In genomic region chr3:71051893-71052687, GRCh38 we compare ENCODE assay signal across 11 cellular contexts.
A peak's percentile ranks its signal among the peaks of the same experiment; 100 is the strongest.
DNase-seq lines count a peak whose midpoint lies in the region; ATAC-seq, FAIRE-seq and TF ChIP-seq lines count a peak whose summit lies in the region.
"Had no signal": no experiment of that assay in that cellular context is flagged by ENCODE, and none has a peak within 500 bp of the region (broad histone marks: within the 10 kb centered on the region; RNA-seq: fewer than 3 reads in every experiment).

No MANE protein-coding gene starts in this region.

- H3K4me3 Mint-ChIP-seq in activated naive CD8-positive, alpha-beta T cell treated with anti-CD3 and anti-CD28 coated beads, Interleukin-2, amount 10 ng/mL, durations not matched to agents 7 days and 5 days = no peak overlapping the region
- H3K4me3 Mint-ChIP-seq in memory B cell = no peak overlapping the region

- H3K9me3 Mint-ChIP-seq in activated naive CD8-positive, alpha-beta T cell treated with anti-CD3 and anti-CD28 coated beads, Interleukin-2, amount 10 ng/mL, durations not matched to agents 7 days and 5 days = no peaks in the 10 kb centered on the region
- H3K9me3 Mint-ChIP-seq in memory B cell = no peaks in the 10 kb centered on the region

- no peak overlapping the region for H3K4me3 ChIP-seq in A549
- H3K4me3 ChIP-seq in HEK293 (ENCODE audit: low read depth, low read length) = no peak overlapping the region
- H3K4me3 ChIP-seq: lower lobe of right lung had no signal

- TF ChIP-seq CTCF in A549 (IDR thresholded peaks at IDR 0.05) = no peak
- TF ChIP-seq CTCF in HEK293 (tag by site-specific recombination; IDR thresholded peaks at IDR 0.05) = no peak

- no peaks in the 10 kb centered on the region for H3K27me3 Mint-ChIP-seq in activated naive CD8-positive, alpha-beta T cell treated with anti-CD3 and anti-CD28 coated beads, Interleukin-2, amount 10 ng/mL, durations not matched to agents 7 days and 5 days
- H3K27me3 Mint-ChIP-seq in memory B cell = no peaks in the 10 kb centered on the region

- no peak for DNase-seq in A549 (ENCODE audit: low read depth in 1 of 2, low spot score in 1 of 2)
- DNase-seq in activated naive CD8-positive, alpha-beta T cell treated with anti-CD3 and anti-CD28 coated beads, Interleukin-2, amount 10 ng/mL, durations not matched to agents 7 days and 5 days = no peak
- DNase-seq in memory B cell (ENCODE audit: low spot score in 2 of 2) = no peak
- no peak for DNase-seq in DMS 273 treated with DMSO at 0.1 percent for 48 hours (lab: John Stamatoyannopoulos, UW)
- no peak for DNase-seq in activated CD4-positive, CD25-positive, alpha-beta regulatory T cell (lab: John Stamatoyannopoulos, UW)
- no peak for DNase-seq in mesenteric fat pad (ENCODE audit: low spot score)
- DNase-seq: activated CD4-positive, alpha-beta T cell treated with anti-CD3 and anti-CD28 coated beads for 48 hours; lower lobe of right lung; NCI-H526 treated with DMSO at 0.1 percent for 48 hours had no signal

- peak overlapping the region; percentile 11; the same call in 1 of the 3 replicates for H3K4me2 ChIP-seq in A549

- H3K36me3 Mint-ChIP-seq in activated naive CD8-positive, alpha-beta T cell treated with anti-CD3 and anti-CD28 coated beads, Interleukin-2, amount 10 ng/mL, durations not matched to agents 7 days and 5 days = peaks cover 30% of the 10 kb centered on the region
- H3K36me3 Mint-ChIP-seq in memory B cell = peaks cover 44% of the 10 kb centered on the region

- H3K9me3 ChIP-seq in A549 (no peaks in the 10 kb centered on the region), HEK293 (ENCODE audit: control insufficient read depth, insufficient read depth, low read depth, low read length) (no peaks in the 10 kb centered on the region)
- H3K9me3 ChIP-seq: lower lobe of right lung had no signal

- WGBS in A549 (ENCODE audit: missing lambda C conversion rate) = 66% methylated on average over 7 of the region's 7 CpGs

- TF ChIP-seq RAD21 in A549 (conservative IDR thresholded peaks at IDR 0.05 in 1 of 2, IDR thresholded peaks at IDR 0.05 in 1 of 2) = no peak

- peaks cover 0 to 5% of the 10 kb centered on the region in 2 experiments; a peak in 1 of 3 replicates for H3K36me3 ChIP-seq in HEK293 (ENCODE audit: control insufficient read depth in 2 of 2, insufficient read depth in 1 of 2, low read length in 2 of 2)

- CTCF ChIA-PET in A549 (lab: Yijun Ruan, JAX) (interaction anchor here (1.0 to 2.6 kb wide), 3 partner anchors 19 to 530 kb away, joined by 3 to 5 read pairs (median 5); no protein-coding TSS in a partner anchor), HEK293 (lab: Yijun Ruan, JAX) (interaction anchor here (1.2 kb wide), 1 partner anchor 46 kb away, joined by 3 read pairs; no protein-coding TSS in a partner anchor)

- peaks cover 88% of the 10 kb centered on the region for H3K4me1 Mint-ChIP-seq in activated naive CD8-positive, alpha-beta T cell treated with anti-CD3 and anti-CD28 coated beads, Interleukin-2, amount 10 ng/mL, durations not matched to agents 7 days and 5 days
- peaks cover 53% of the 10 kb centered on the region for H3K4me1 Mint-ChIP-seq in memory B cell

- H3K27ac Mint-ChIP-seq in activated naive CD8-positive, alpha-beta T cell treated with anti-CD3 and anti-CD28 coated beads, Interleukin-2, amount 10 ng/mL, durations not matched to agents 7 days and 5 days = peak overlapping the region; percentile 6
- H3K27ac Mint-ChIP-seq in memory B cell = peak overlapping the region; percentile 20

- FAIRE-seq in A549 (lab: Jason Lieb, UNC) = no peak

- TF ChIP-seq EP300 in A549 (IDR thresholded peaks at IDR 0.05) = no peak

- POLR2A ChIA-PET in A549 (lab: Yijun Ruan, JAX) (no interaction called here), HEK293 (lab: Yijun Ruan, JAX) (no interaction called here)
- POLR2A ChIA-PET in activated naive CD8-positive, alpha-beta T cell treated with anti-CD3 and anti-CD28 coated beads, Interleukin-2, amount 10 ng/mL, durations not matched to agents 7 days and 5 days (lab: Charles Lee) = interaction anchor here (0.8 to 1.7 kb wide), 3 partner anchors 9 to 531 kb away, joined by 3 to 8 read pairs (median 4); no protein-coding TSS in a partner anchor

- peaks cover 66% of the 10 kb centered on the region for H3K4me1 ChIP-seq in A549
- H3K4me1 ChIP-seq in HEK293 (ENCODE audit: control insufficient read depth, insufficient read depth, low read length) = peaks cover 25% of the 10 kb centered on the region; the same call in 1 of the 2 replicates

- TF ChIP-seq POLR2A in A549 (IDR thresholded peaks at IDR 0.05; ENCODE audit: low read length) = no peak

- H3K27ac ChIP-seq in A549 (no peak overlapping the region; a peak in 1 of 6 replicates), HEK293 (ENCODE audit: extremely low read depth, low read depth, low read length) (peak overlapping the region; percentile 54)
- H3K27ac ChIP-seq: lower lobe of right lung had no signal

- ATAC-seq in A549 (no peak), memory B cell (ENCODE audit: low read depth) (no peak), HG03095 (IDR thresholded peaks at IDR 0.05; ENCODE audit: unreplicated experiment) (no peak)
- no peak for ATAC-seq in activated naive CD8-positive, alpha-beta T cell treated with anti-CD3 and anti-CD28 coated beads, Interleukin-2, amount 10 ng/mL, durations not matched to agents 7 days and 5 days (ENCODE audit: low read depth)
- ATAC-seq: lower lobe of right lung had no signal

TF ChIP-seq in A549, 52 proteins besides CTCF, POLR2A, EP300 and RAD21:
- no peak for TF ChIP-seq NFE2L2 (conservative IDR thresholded peaks at IDR 0.05; ENCODE audit: low read length)
- TF ChIP-seq ZC3H11A (IDR thresholded peaks at IDR 0.05) = no peak
- TF ChIP-seq CEBPB (IDR thresholded peaks at IDR 0.05) = peak; percentile 55 to 65; a peak in 3 of 4 replicates
- TF ChIP-seq POLR2AphosphoS2 (conservative IDR thresholded peaks at IDR 0.05; ENCODE audit: low read length) = no peak
TF ChIP-seq in A549: peak in this region for 1.

TF ChIP-seq in HEK293, 187 proteins besides CTCF, POLR2A, EP300 and RAD21 (continues in another document):
- peak; percentile 39; the same call in 1 of the 2 replicates for TF ChIP-seq IKZF3 (tag by site-specific recombination; IDR thresholded peaks at IDR 0.05)
- TF ChIP-seq ZNF747 (tag by site-specific recombination; IDR thresholded peaks at IDR 0.05) = no peak
- no peak for TF ChIP-seq ZFP37 (tag by site-specific recombination; IDR thresholded peaks at IDR 0.05)
- TF ChIP-seq PATZ1 (tag by site-specific recombination; IDR thresholded peaks at IDR 0.05) = no peak
- TF ChIP-seq SP2 (tag by site-specific recombination; IDR thresholded peaks at IDR 0.05) = no peak
- peak; percentile 58 for TF ChIP-seq ZNF629 (tag by site-specific recombination; IDR thresholded peaks at IDR 0.05)
- no peak for TF ChIP-seq KLF8 (tag by site-specific recombination; IDR thresholded peaks at IDR 0.05)
- no peak for TF ChIP-seq SP3 (tag by site-specific recombination; IDR thresholded peaks at IDR 0.05)
- TF ChIP-seq ZNF214 (tag by site-specific recombination; IDR thresholded peaks at IDR 0.05; ENCODE audit: borderline replicate concordance) = no peak
- no peak for TF ChIP-seq PRDM10 (tag by site-specific recombination; IDR thresholded peaks at IDR 0.05)
- TF ChIP-seq ZNF792 (tag by site-specific recombination; IDR thresholded peaks at IDR 0.05) = no peak
- TF ChIP-seq ZEB2 (tag by site-specific recombination; IDR thresholded peaks at IDR 0.05) = peak; percentile 78
